ENCODE assay signal across 21 cellular contexts in the genomic region with DNA sequence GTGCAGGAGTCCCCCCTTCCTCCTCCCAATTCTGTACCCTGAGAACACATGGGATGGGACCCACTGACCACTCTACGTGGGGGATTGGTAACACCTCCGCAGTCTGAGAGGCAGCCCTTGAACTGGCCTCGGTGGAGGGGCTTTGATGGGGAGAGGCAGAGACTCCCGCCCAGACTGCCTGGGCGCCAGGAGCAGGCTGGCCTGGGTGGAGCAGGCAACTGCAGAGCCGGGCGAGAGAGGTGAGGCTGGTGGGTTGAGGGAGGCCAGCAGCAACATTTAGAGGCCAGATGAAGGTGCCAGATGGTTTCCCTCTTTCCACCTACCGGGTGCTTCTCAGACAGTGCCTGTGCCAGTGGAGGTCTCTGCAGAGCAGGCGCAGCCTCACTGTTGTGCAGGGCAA. TPM values are rescaled to one million over a fixed set of nuclear protein-coding genes. Genes with fewer than 3 reads are reported as not detected.
DNase-seq lines count a peak whose midpoint lies in the region; ATAC-seq, FAIRE-seq and TF ChIP-seq lines count a peak whose summit lies in the region.
"Had no signal": no experiment of that assay in that cellular context is flagged by ENCODE, and none has a peak within 500 bp of the region (broad histone marks: within the 10 kb centered on the region; RNA-seq: fewer than 3 reads in every experiment).

No MANE protein-coding gene starts in this region.

- WGBS in neuronal stem cell (ENCODE audit: extremely low coverage in 2 of 2, insufficient read length in 2 of 2, insufficient replicate concordance in 1 of 2), 2 donors: no CpG with 5 or more reads among the region's 9 CpGs
- WGBS in thyroid gland, 2 donors: 86 to 87% methylated on average over 9 of the region's 9 CpGs

- no TSS peak for BruUV-seq in Panc1 (replicated peaks; lab: Mats Ljungman, UMichigan)

- no peak overlapping the region for H3K4me2 ChIP-seq in neuronal stem cell (ENCODE audit: insufficient read depth, low read length, poor library complexity, severe bottlenecking)
- H3K4me2 ChIP-seq: BLaER1, GM23338 had no signal

- H3K4me1 ChIP-seq in Panc1 (ENCODE audit: control insufficient read depth, insufficient read depth, low read length) (no peaks in the 10 kb centered on the region), neuronal stem cell (ENCODE audit: control insufficient read depth in 2 of 2, insufficient read depth in 1 of 2, low read depth in 1 of 2, low read length in 2 of 2) (no peaks in the 10 kb centered on the region), thyroid gland (peaks cover 0 to 8% of the 10 kb centered on the region in 2 donors)

- no peak overlapping the region for H4K91ac ChIP-seq in neuronal stem cell (ENCODE audit: low read depth, low read length, poor library complexity)

- H3K27ac ChIP-seq in Panc1 (ENCODE audit: low read length) (no peak overlapping the region), neuronal stem cell (replicated peaks; ENCODE audit: low read length) (no peak overlapping the region), thyroid gland (no peak overlapping the region)
- H3K27ac ChIP-seq: BLaER1 had no signal

- H3K14ac ChIP-seq in neuronal stem cell (ENCODE audit: low read length): peak overlapping the region; percentile 71

- no peaks in the 10 kb centered on the region for H3K36me3 ChIP-seq in Panc1 (ENCODE audit: control insufficient read depth, insufficient read depth, low read length)
- H3K36me3 ChIP-seq in neuronal stem cell (replicated peaks in 1 of 2; ENCODE audit: control insufficient read depth in 2 of 2, insufficient read depth in 2 of 2, low read length in 2 of 2): no peaks in the 10 kb centered on the region
- no peaks in the 10 kb centered on the region for H3K36me3 ChIP-seq in thyroid gland
- H3K36me3 ChIP-seq: BLaER1 had no signal

- no peaks in the 10 kb centered on the region for H3K79me1 ChIP-seq in neuronal stem cell (ENCODE audit: low read depth, low read length)

- H3K18ac ChIP-seq in neuronal stem cell (ENCODE audit: low read length): peak overlapping the region; percentile 80

- H2BK15ac ChIP-seq in neuronal stem cell (ENCODE audit: low read length): no peak overlapping the region

- POLR2A ChIA-PET in Panc1 (lab: Charles Lee): no interaction called here

- H3K9ac ChIP-seq in neuronal stem cell (ENCODE audit: low read depth, low read length, poor library complexity): peak overlapping the region; percentile 21
- H3K9ac ChIP-seq: BLaER1 had no signal

- no peak overlapping the region for H2BK120ac ChIP-seq in neuronal stem cell (ENCODE audit: low read depth, low read length)

- DNase-seq in DMS 273 (lab: John Stamatoyannopoulos, UW; ENCODE audit: unreplicated experiment) (peak; percentile 80), NCI-H1694 (lab: John Stamatoyannopoulos, UW) (peak; percentile 47), Panc1 (ENCODE audit: low read depth, low spot score) (no peak), neuronal stem cell (ENCODE audit: low spot score) (no peak), thyroid gland (no peak), GM12892 (ENCODE audit: insufficient read length) (no peak)
- DNase-seq: 8988T; CD4-positive, alpha-beta memory T cell; DMS53; DND-41; EL; HFFc6; IMR-90 had no signal

- CTCF ChIA-PET in Panc1 (lab: Charles Lee): no interaction called here

- no peaks in the 10 kb centered on the region for H3K27me3 ChIP-seq in Panc1 (ENCODE audit: control insufficient read depth, insufficient read depth, low read length)
- H3K27me3 ChIP-seq in neuronal stem cell (ENCODE audit: control insufficient read depth in 3 of 3, insufficient read depth in 3 of 3, low read depth in 1 of 3, low read length in 3 of 3): peaks cover 0 to 9% (median 0%) of the 10 kb centered on the region in 3 experiments
- H3K27me3 ChIP-seq in thyroid gland: no peaks in the 10 kb centered on the region
- H3K27me3 ChIP-seq: BLaER1 had no signal

- H3K9me3 ChIP-seq in Panc1 (ENCODE audit: control insufficient read depth, insufficient read depth, low read depth, low read length) (no peaks in the 10 kb centered on the region), neuronal stem cell (replicated peaks in 1 of 2; ENCODE audit: control insufficient read depth in 2 of 2, insufficient read depth in 1 of 2, low read depth in 1 of 2, low read length in 2 of 2) (no peaks in the 10 kb centered on the region), thyroid gland (no peaks in the 10 kb centered on the region)
- H3K9me3 ChIP-seq: BLaER1 had no signal

- H4K8ac ChIP-seq in neuronal stem cell (ENCODE audit: low read depth, low read length): peak overlapping the region; percentile 98

- in situ Hi-C loops in Panc1 (cut with HindIII; ENCODE audit: low pct_unique_long_range_greater_than_20kb, low sequenced_read_pairs): no loop called here

- intact Hi-C loops in Panc1 (cut with micrococcal nuclease; ENCODE audit: unreplicated experiment): no loop called here
- intact Hi-C loops in thyroid gland (cut with DNase I): no loop called here

- no peak for FAIRE-seq in GM12892 (lab: Jason Lieb, UNC)
- FAIRE-seq: G401.6, GM12891, GM18507, HTR-8/SVneo had no signal

- ATAC-seq in Panc1 (peak; percentile 27; the same call in 1 of the 2 replicates), GM21825 (IDR thresholded peaks at IDR 0.05; ENCODE audit: unreplicated experiment) (no peak)
- ATAC-seq: HCT116 had no signal

- no peak overlapping the region for H3K4ac ChIP-seq in neuronal stem cell (ENCODE audit: low read length)

- no peak overlapping the region for H2BK5ac ChIP-seq in neuronal stem cell (ENCODE audit: low read length)

- TF ChIP-seq POLR2A in thyroid gland (IDR thresholded peaks at IDR 0.05): no peak
- TF ChIP-seq POLR2A in GM12892 (IDR thresholded peaks at IDR 0.05; ENCODE audit: low read depth, low read length): no peak

- peak overlapping the region; percentile 4 for H2BK12ac ChIP-seq in neuronal stem cell (ENCODE audit: low read length)

- H2AFZ ChIP-seq in neuronal stem cell (ENCODE audit: low read length): no peak overlapping the region
- H2AFZ ChIP-seq: GM23338 had no signal

- TF ChIP-seq CTCF in Panc1 (IDR thresholded peaks at IDR 0.05): no peak
- no peak for TF ChIP-seq CTCF in thyroid gland (IDR thresholded peaks at IDR 0.05)

- peak overlapping the region; percentile 91 for H3K23ac ChIP-seq in neuronal stem cell (ENCODE audit: low read depth, low read length, poor library complexity)

- H2AK5ac ChIP-seq in neuronal stem cell (ENCODE audit: low read depth, low read length): peak overlapping the region; percentile 95

- no peak overlapping the region for H3K4me3 ChIP-seq in Panc1 (ENCODE audit: low read depth in 2 of 2, low read length in 2 of 2)
- no peak overlapping the region for H3K4me3 ChIP-seq in neuronal stem cell (ENCODE audit: low read length in 2 of 2)
- H3K4me3 ChIP-seq in thyroid gland (replicated peaks in 1 of 3): no peak overlapping the region
- H3K4me3 ChIP-seq: BLaER1, GM23338 had no signal

RNA-seq across cellular contexts. Expression of a gene that starts 30.7 kb away (rescaled TPM):
- 18.1 TPM for total RNA-seq in Panc1 (2021; ENCODE audit: unreplicated experiment)
- 37.3 TPM for polyA plus RNA-seq in Panc1 (2012; ENCODE audit: insufficient read length)
- 6.2 TPM for polyA plus RNA-seq in neuronal stem cell (2013, experiment 1 of 2)
- polyA plus RNA-seq in neuronal stem cell (2013, experiment 2 of 2): 6.1 TPM
- 10 to 100 TPM; 11.8 to 18.8 (median 15.5) TPM for total RNA-seq in thyroid gland
- not detected for polyA plus RNA-seq in GM12892 (2012; ENCODE audit: missing spikeins)
- total RNA-seq: IMR-90 had no signal

RNA-seq across cellular contexts. Expression of a gene that starts 34.1 kb away (rescaled TPM):
- total RNA-seq in Panc1 (2021; ENCODE audit: unreplicated experiment) (6.8 TPM), thyroid gland (10 to 100 TPM; 23.6 to 53.7 (median 39.3) TPM)
- polyA plus RNA-seq in Panc1 (2012; ENCODE audit: insufficient read length): 9.2 TPM
- polyA plus RNA-seq in neuronal stem cell (2013, experiment 1 of 2): 7.1 TPM
- polyA plus RNA-seq in neuronal stem cell (2013, experiment 2 of 2): 6.8 TPM
- polyA plus RNA-seq in GM12892 (2012; ENCODE audit: missing spikeins): 4.6 TPM

Comparison
In these comparisons a context has a peak if more than half of its experiments do, and no peak if none do; other contexts are left out.
1. DNase-seq: peak in DMS 273 (single experiment) and NCI-H1694 (single experiment); none in Panc1 (single experiment), neuronal stem cell (single experiment), thyroid gland (0 of 2) and GM12892 (single experiment).